29 cellular contexts compared by ENCODE assay signal in genomic region chr19:51815038-51815437, GRCh38. TPM values are rescaled to one million over a fixed set of nuclear protein-coding genes. Genes with fewer than 3 reads are reported as not detected.
"Had no signal": no experiment of that assay in that cellular context is flagged by ENCODE, and none has a peak within 500 bp of the region (broad histone marks: within the 10 kb centered on the region; RNA-seq: fewer than 3 reads in every experiment).

No MANE protein-coding gene starts in this region.

- H3K4me3 ChIP-seq: cardiac muscle cell, PC-9 had no signal

- H3K4me3 Mint-ChIP-seq: activated CD4-positive, alpha-beta memory T cell treated with anti-CD3 and anti-CD28 coated beads for 36 hours; activated CD4-positive, alpha-beta T cell treated with anti-CD3 and anti-CD28 coated beads, Interleukin-2, amount 10 ng/mL, durations not matched to agents 7 days and 5 days; activated naive CD4-positive, alpha-beta T cell treated with anti-CD3 and anti-CD28 coated beads, Interleukin-2, amount 10 ng/mL, durations not matched to agents 7 days and 5 days; activated naive CD8-positive, alpha-beta T cell treated with anti-CD3 and anti-CD28 coated beads for 36 hours; activated T-cell treated with anti-CD3 and anti-CD28 coated beads, Interleukin-2, amount 50 U/mL, for 72 hours; T-helper 1 cell treated with Interleukin-12 subunit alpha and Interleukin-12 subunit beta and Interleukin-4 antibody, amounts not matched to agents 30 μg/mL and 1 μg/mL, for 36 hours had no signal

- H3K27me3 Mint-ChIP-seq: activated CD4-positive, alpha-beta memory T cell treated with anti-CD3 and anti-CD28 coated beads for 36 hours; activated CD4-positive, alpha-beta T cell treated with anti-CD3 and anti-CD28 coated beads, Interleukin-2, amount 10 ng/mL, durations not matched to agents 7 days and 5 days; activated naive CD4-positive, alpha-beta T cell treated with anti-CD3 and anti-CD28 coated beads, Interleukin-2, amount 10 ng/mL, durations not matched to agents 7 days and 5 days; activated naive CD8-positive, alpha-beta T cell treated with anti-CD3 and anti-CD28 coated beads for 36 hours had no signal

- H3K4me1 Mint-ChIP-seq: activated CD4-positive, alpha-beta T cell treated with anti-CD3 and anti-CD28 coated beads, Interleukin-2, amount 10 ng/mL, durations not matched to agents 7 days and 5 days; activated naive CD4-positive, alpha-beta T cell treated with anti-CD3 and anti-CD28 coated beads, Interleukin-2, amount 10 ng/mL, durations not matched to agents 7 days and 5 days; activated naive CD8-positive, alpha-beta T cell treated with anti-CD3 and anti-CD28 coated beads for 36 hours had no signal

- H3K36me3 Mint-ChIP-seq: activated naive CD4-positive, alpha-beta T cell treated with anti-CD3 and anti-CD28 coated beads, Interleukin-2, amount 10 ng/mL, durations not matched to agents 7 days and 5 days had no signal

- H3K27ac Mint-ChIP-seq: activated CD4-positive, alpha-beta memory T cell treated with anti-CD3 and anti-CD28 coated beads for 36 hours; activated CD4-positive, alpha-beta T cell treated with anti-CD3 and anti-CD28 coated beads, Interleukin-2, amount 10 ng/mL, durations not matched to agents 7 days and 5 days; activated naive CD4-positive, alpha-beta T cell treated with anti-CD3 and anti-CD28 coated beads, Interleukin-2, amount 10 ng/mL, durations not matched to agents 7 days and 5 days; activated naive CD8-positive, alpha-beta T cell treated with anti-CD3 and anti-CD28 coated beads for 36 hours; activated T-cell treated with anti-CD3 and anti-CD28 coated beads, Interleukin-2, amount 50 U/mL, for 72 hours; activated T-helper 2 cell treated with anti-CD3 and anti-CD28 coated beads, Interferon-gamma antibody, Interleukin-2, Interleukin-4, amounts not matched to agents 10 μg/mL and 5 μg/mL and 100 μg/mL, durations not matched to agents 14 hours and 24 hours and 36 hours; T-helper 1 cell treated with Interleukin-12 subunit alpha and Interleukin-12 subunit beta and Interleukin-4 antibody, amounts not matched to agents 30 μg/mL and 1 μg/mL, for 36 hours had no signal

- ATAC-seq: activated T-cell treated with anti-CD3 and anti-CD28 coated beads, Interleukin-2, amount 50 U/mL, for 72 hours had no signal

- DNase-seq: activated CD4-positive, alpha-beta memory T cell treated with anti-CD3 and anti-CD28 coated beads for 36 hours; activated CD4-positive, alpha-beta T cell treated with anti-CD3 and anti-CD28 coated beads, Interleukin-2, amount 10 ng/mL, durations not matched to agents 7 days and 5 days; activated CD4-positive, CD25-positive, alpha-beta regulatory T cell; activated CD8-positive, alpha-beta memory T cell treated with anti-CD3 and anti-CD28 coated beads for 24 hours; activated gamma-delta T cell treated with Interleukin-2 at 50 U/mL for 16 hours; activated naive CD4-positive, alpha-beta T cell treated with anti-CD3 and anti-CD28 coated beads, Interleukin-2, amount 10 ng/mL, durations not matched to agents 7 days and 5 days; activated naive CD8-positive, alpha-beta T cell treated with anti-CD3 and anti-CD28 coated beads for 36 hours; activated T-cell treated with anti-CD3 and anti-CD28 coated beads for 4 hours; activated T-cell treated with anti-CD3 and anti-CD28 coated beads, Interleukin-2, amount 50 U/mL, for 72 hours; brain microvascular endothelial cell; Kasumi-1; KBM-7; NCI-H1048; NCI-H1417; NCI-H1930; NCI-H2107; NCI-H2171 treated with DMSO at 0.1 percent for 48 hours; NCI-H345; NCI-H510A; NCI-H526 treated with DMSO at 0.1 percent for 48 hours; NCI-H82; PC-9; SHP77 treated with DMSO at 0.1 percent for 48 hours; T-helper 9 cell had no signal

RNA-seq across cellular contexts. Expression of gene FPR3, which starts 20.1 kb away (rescaled TPM):
- total RNA-seq: activated CD4-positive, alpha-beta memory T cell treated with anti-CD3 and anti-CD28 coated beads for 36 hours; activated CD4-positive, alpha-beta T cell treated with anti-CD3 and anti-CD28 coated beads, Interleukin-2, amount 10 ng/mL, durations not matched to agents 7 days and 5 days; activated naive CD8-positive, alpha-beta T cell treated with anti-CD3 and anti-CD28 coated beads for 36 hours; activated T-cell treated with anti-CD3 and anti-CD28 coated beads, Interleukin-2, amount 50 U/mL, for 72 hours; activated T-helper 2 cell treated with anti-CD3 and anti-CD28 coated beads, Interferon-gamma antibody, Interleukin-2, Interleukin-4, amounts not matched to agents 10 μg/mL and 5 μg/mL and 100 μg/mL, durations not matched to agents 14 hours and 24 hours and 36 hours; cardiac muscle cell; PC-9; SK-MEL-5 had no signal

RNA-seq across cellular contexts. Expression of gene FPR2, which starts 54.1 kb away (rescaled TPM):
- total RNA-seq: activated CD4-positive, alpha-beta memory T cell treated with anti-CD3 and anti-CD28 coated beads for 36 hours; activated CD4-positive, alpha-beta T cell treated with anti-CD3 and anti-CD28 coated beads, Interleukin-2, amount 10 ng/mL, durations not matched to agents 7 days and 5 days; activated naive CD8-positive, alpha-beta T cell treated with anti-CD3 and anti-CD28 coated beads for 36 hours; activated T-cell treated with anti-CD3 and anti-CD28 coated beads, Interleukin-2, amount 50 U/mL, for 72 hours; activated T-helper 2 cell treated with anti-CD3 and anti-CD28 coated beads, Interferon-gamma antibody, Interleukin-2, Interleukin-4, amounts not matched to agents 10 μg/mL and 5 μg/mL and 100 μg/mL, durations not matched to agents 14 hours and 24 hours and 36 hours; cardiac muscle cell; M059J; PC-9; SK-MEL-5 had no signal
